12 cellular contexts compared by ENCODE assay signal in genomic region chr11:115471367-115471766, GRCh38. TPM values are rescaled to one million over a fixed set of nuclear protein-coding genes. Genes with fewer than 3 reads are reported as not detected.
DNase-seq lines count a peak whose midpoint lies in the region; ATAC-seq and TF ChIP-seq lines count a peak whose summit lies in the region.
"Had no signal": no experiment of that assay in that cellular context is flagged by ENCODE, and none has a peak within 500 bp of the region (broad histone marks: within the 10 kb centered on the region; RNA-seq: fewer than 3 reads in every experiment).

No MANE protein-coding gene starts in this region.

- no peaks in the 10 kb centered on the region for H3K27me3 ChIP-seq in right lobe of liver
- H3K27me3 ChIP-seq in gastrocnemius medialis: no peaks in the 10 kb centered on the region

- H3K4me1 ChIP-seq in right lobe of liver: peaks cover 0 to 31% (median 11%) of the 10 kb centered on the region in 4 donors
- H3K4me1 ChIP-seq in gastrocnemius medialis: no peaks in the 10 kb centered on the region

- in situ Hi-C loops in gastrocnemius medialis (cut with MboI; ENCODE audit: low sequenced_read_pairs in 4 of 4): no loop called here

- DNase-seq in NOMO-1 (lab: John Stamatoyannopoulos, UW; ENCODE audit: unreplicated experiment in 2 of 2): peak; percentile 38 to 65
- peak; percentile 64 to 89 (median 81) for DNase-seq in right lobe of liver
- DNase-seq in gastrocnemius medialis: no peak
- DNase-seq in SKM-1 treated with dmso at 0.1 percent for 144 hours (lab: John Stamatoyannopoulos, UW; ENCODE audit: unreplicated experiment): no peak
- DNase-seq in activated CD4-positive, alpha-beta T cell treated with anti-CD3 and anti-CD28 coated beads for 4 hours: no peak
- DNase-seq: activated CD8-positive, alpha-beta memory T cell treated with anti-CD3 and anti-CD28 coated beads, Interleukin-2, amount 10 ng/mL, durations not matched to agents 7 days and 5 days; Karpas-422; NCI-H524 had no signal

- H3K9me3 ChIP-seq in right lobe of liver: no peaks in the 10 kb centered on the region
- H3K9me3 ChIP-seq in gastrocnemius medialis: no peaks in the 10 kb centered on the region

- peak overlapping the region in 2 of 3 donors; percentile 22 to 52 for H3K27ac ChIP-seq in right lobe of liver
- H3K27ac ChIP-seq in gastrocnemius medialis: no peak overlapping the region

- WGBS in right lobe of liver (ENCODE audit: insufficient coverage, low coverage, low lambda C conversion rate, missing lambda C conversion rate): 22% methylated on average over 3 of the region's 3 CpGs

- H3K36me3 ChIP-seq in right lobe of liver (no peaks in the 10 kb centered on the region), gastrocnemius medialis (no peaks in the 10 kb centered on the region)

- peak; percentile 79 for ATAC-seq in GM18519 (IDR thresholded peaks at IDR 0.05; ENCODE audit: low FRiP score, unreplicated experiment)
- peak; percentile 79 for ATAC-seq in HG02759 (IDR thresholded peaks at IDR 0.05; ENCODE audit: unreplicated experiment)
- ATAC-seq in right lobe of liver: peak; percentile 98 to 99 (median 99)
- no peak for ATAC-seq in HG03139 (IDR thresholded peaks at IDR 0.05; ENCODE audit: unreplicated experiment)
- ATAC-seq in gastrocnemius medialis: no peak
- ATAC-seq: activated CD8-positive, alpha-beta memory T cell treated with anti-CD3 and anti-CD28 coated beads, Interleukin-2, amount 10 ng/mL, durations not matched to agents 7 days and 5 days had no signal

- H3K4me3 ChIP-seq in right lobe of liver (peak overlapping the region in 1 of 3 donors; percentile 11), gastrocnemius medialis (no peak overlapping the region)
- H3K4me3 ChIP-seq: smooth muscle cell had no signal

- TF ChIP-seq CTCF in right lobe of liver (IDR thresholded peaks at IDR 0.05) (no peak), gastrocnemius medialis (IDR thresholded peaks at IDR 0.05 in 4 of 5, conservative IDR thresholded peaks at IDR 0.05 in 1 of 5) (no peak)

- intact Hi-C loops in right lobe of liver (cut with DNase I): no loop called here
- intact Hi-C loops in gastrocnemius medialis (cut with DNase I; ENCODE audit: low total_unique reads): no loop called here

- TF ChIP-seq POLR2A in right lobe of liver (IDR thresholded peaks at IDR 0.05) (no peak), gastrocnemius medialis (IDR thresholded peaks at IDR 0.05) (no peak)

RNA-seq across cellular contexts. Expression of gene CADM1, which starts 32.8 kb away (rescaled TPM):
- total RNA-seq in right lobe of liver (10 to 100 TPM; 21.1 to 56.7 (median 30.6) TPM), gastrocnemius medialis (1 to 10 TPM; 1.2 to 2.5 (median 2.2) TPM)

Comparison
In these comparisons a context has a peak if more than half of its experiments do, and no peak if none do; other contexts are left out.
1. ATAC-seq: peak in GM18519 (single experiment), HG02759 (single experiment) and right lobe of liver (4 of 4); none in HG03139 (single experiment) and gastrocnemius medialis (0 of 2).
2. DNase-seq: peak in NOMO-1 (2 of 2) and right lobe of liver (3 of 3); none in gastrocnemius medialis (0 of 2), SKM-1 treated with dmso at 0.1 percent for 144 hours (single experiment) and activated CD4-positive, alpha-beta T cell treated with anti-CD3 and anti-CD28 coated beads for 4 hours (0 of 2).
3. H3K27ac ChIP-seq: peak in right lobe of liver (2 of 3); none in gastrocnemius medialis (0 of 4).
4. RNA of gene CADM1, which starts 32.8 kb away (total RNA-seq): 21.1 to 56.7 TPM in right lobe of liver; 1.2 to 2.5 TPM in gastrocnemius medialis; every median in the first group is over 4 times any median in the second.